1 cellular context compared by ENCODE assay signal in the genomic region with DNA sequence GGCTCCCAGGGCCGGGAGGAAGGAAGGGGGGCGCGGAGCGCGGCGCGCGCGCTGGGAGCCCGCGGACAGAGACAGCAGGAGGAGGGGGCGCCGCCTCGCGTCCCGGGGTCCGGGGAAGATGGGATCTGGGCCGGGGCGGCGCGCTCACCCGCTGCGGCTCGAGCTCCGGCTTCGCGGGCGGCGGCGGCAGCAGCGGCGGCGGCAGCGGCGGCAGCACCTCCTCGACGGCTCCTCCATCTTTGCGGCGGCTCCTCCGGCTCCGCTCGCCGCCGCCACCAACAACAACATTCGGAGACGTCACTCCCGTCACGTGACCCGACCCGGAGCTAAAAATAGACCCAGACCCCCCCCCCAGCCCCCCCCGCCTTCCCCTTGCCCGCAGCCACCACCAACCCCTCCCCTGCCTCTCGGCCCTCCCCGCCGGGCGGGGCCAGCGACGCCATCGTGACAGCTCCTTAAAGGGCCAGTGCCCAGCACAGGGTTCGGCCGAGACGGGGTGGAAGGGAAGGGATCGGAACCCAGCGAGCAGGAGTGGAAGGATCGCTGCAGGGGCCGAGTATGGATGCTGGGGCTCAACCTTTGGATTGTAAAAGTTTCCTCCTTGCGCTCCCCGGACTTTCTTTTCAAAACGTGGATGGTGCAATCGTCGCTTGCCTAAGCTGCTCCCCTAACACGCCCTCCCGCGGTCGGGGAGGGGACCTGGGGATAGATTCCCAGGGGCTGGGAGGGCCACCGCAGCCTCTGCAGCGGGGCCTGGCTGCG.
A peak's percentile ranks its signal among the peaks of the same experiment; 100 is the strongest.
TF ChIP-seq lines count a peak whose summit lies in the region.

Gene HDAC5 (minus strand): TSS at position 286 of the 762 bp plus-strand sequence. CDS start 6,126 bp downstream, outside the sequence.

TF ChIP-seq in HepG2, 621 proteins besides CTCF, POLR2A, EP300 and RAD21 (continued from another document and continues in another):
- no peak for TF ChIP-seq LRRFIP1 (CRISPR knock-in tag; conservative IDR thresholded peaks at IDR 0.05)
- TF ChIP-seq ZFP1 (CRISPR knock-in tag; IDR thresholded peaks at IDR 0.05), result 0 out of 2 replicates have a peak, but pooled peaks have one; percentile 54
- TF ChIP-seq NFAT5 (CRISPR knock-in tag; IDR thresholded peaks at IDR 0.05), result no peak
- TF ChIP-seq TGIF2 (CRISPR knock-in tag; IDR thresholded peaks at IDR 0.05), result no peak
- no peak for TF ChIP-seq ATF6 (CRISPR knock-in tag; conservative IDR thresholded peaks at IDR 0.05)
- TF ChIP-seq THAP8 (CRISPR knock-in tag; IDR thresholded peaks at IDR 0.05; ENCODE audit: borderline replicate concordance), result no peak
- peak; percentile 30; the same call in 1 of the 2 replicates for TF ChIP-seq ESRRA (CRISPR knock-in tag; IDR thresholded peaks at IDR 0.05; ENCODE audit: low read depth)
- TF ChIP-seq KIAA2018 (CRISPR knock-in tag; IDR thresholded peaks at IDR 0.05; ENCODE audit: borderline replicate concordance), result no peak
- TF ChIP-seq, protein P1, sequence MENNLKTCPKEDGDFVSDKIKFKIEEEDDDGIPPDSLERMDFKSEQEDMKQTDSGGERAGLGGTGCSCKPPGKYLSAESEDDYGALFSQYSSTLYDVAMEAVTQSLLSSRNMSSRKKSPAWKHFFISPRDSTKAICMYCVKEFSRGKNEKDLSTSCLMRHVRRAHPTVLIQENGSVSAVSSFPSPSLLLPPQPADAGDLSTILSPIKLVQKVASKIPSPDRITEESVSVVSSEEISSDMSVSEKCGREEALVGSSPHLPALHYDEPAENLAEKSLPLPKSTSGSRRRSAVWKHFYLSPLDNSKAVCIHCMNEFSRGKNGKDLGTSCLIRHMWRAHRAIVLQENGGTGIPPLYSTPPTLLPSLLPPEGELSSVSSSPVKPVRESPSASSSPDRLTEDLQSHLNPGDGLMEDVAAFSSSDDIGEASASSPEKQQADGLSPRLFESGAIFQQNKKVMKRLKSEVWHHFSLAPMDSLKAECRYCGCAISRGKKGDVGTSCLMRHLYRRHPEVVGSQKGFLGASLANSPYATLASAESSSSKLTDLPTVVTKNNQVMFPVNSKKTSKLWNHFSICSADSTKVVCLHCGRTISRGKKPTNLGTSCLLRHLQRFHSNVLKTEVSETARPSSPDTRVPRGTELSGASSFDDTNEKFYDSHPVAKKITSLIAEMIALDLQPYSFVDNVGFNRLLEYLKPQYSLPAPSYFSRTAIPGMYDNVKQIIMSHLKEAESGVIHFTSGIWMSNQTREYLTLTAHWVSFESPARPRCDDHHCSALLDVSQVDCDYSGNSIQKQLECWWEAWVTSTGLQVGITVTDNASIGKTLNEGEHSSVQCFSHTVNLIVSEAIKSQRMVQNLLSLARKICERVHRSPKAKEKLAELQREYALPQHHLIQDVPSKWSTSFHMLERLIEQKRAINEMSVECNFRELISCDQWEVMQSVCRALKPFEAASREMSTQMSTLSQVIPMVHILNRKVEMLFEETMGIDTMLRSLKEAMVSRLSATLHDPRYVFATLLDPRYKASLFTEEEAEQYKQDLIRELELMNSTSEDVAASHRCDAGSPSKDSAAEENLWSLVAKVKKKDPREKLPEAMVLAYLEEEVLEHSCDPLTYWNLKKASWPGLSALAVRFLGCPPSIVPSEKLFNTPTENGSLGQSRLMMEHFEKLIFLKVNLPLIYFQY (CRISPR knock-in tag; IDR thresholded peaks at IDR 0.05; ENCODE audit: borderline replicate concordance), result peak; percentile 36; the same call in 1 of the 2 replicates
- peak; percentile 72 for TF ChIP-seq KMT2B (CRISPR knock-in tag; IDR thresholded peaks at IDR 0.05)
- TF ChIP-seq HHEX (CRISPR knock-in tag; IDR thresholded peaks at IDR 0.05), result no peak
- no peak for TF ChIP-seq MIER2 (CRISPR knock-in tag; IDR thresholded peaks at IDR 0.05)
- TF ChIP-seq, protein P2, sequence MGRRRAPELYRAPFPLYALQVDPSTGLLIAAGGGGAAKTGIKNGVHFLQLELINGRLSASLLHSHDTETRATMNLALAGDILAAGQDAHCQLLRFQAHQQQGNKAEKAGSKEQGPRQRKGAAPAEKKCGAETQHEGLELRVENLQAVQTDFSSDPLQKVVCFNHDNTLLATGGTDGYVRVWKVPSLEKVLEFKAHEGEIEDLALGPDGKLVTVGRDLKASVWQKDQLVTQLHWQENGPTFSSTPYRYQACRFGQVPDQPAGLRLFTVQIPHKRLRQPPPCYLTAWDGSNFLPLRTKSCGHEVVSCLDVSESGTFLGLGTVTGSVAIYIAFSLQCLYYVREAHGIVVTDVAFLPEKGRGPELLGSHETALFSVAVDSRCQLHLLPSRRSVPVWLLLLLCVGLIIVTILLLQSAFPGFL (CRISPR knock-in tag; IDR thresholded peaks at IDR 0.05), result no peak
- TF ChIP-seq ZNF33B (CRISPR knock-in tag; IDR thresholded peaks at IDR 0.05), result peak; percentile 46; the same call in 1 of the 2 replicates
- no peak for TF ChIP-seq JUND (CRISPR knock-in tag; IDR thresholded peaks at IDR 0.05)
- TF ChIP-seq KLF12 (CRISPR knock-in tag; IDR thresholded peaks at IDR 0.05; ENCODE audit: borderline replicate concordance), result no peak; the same call in 1 of the 2 replicates
- TF ChIP-seq ZNF34 (CRISPR knock-in tag; IDR thresholded peaks at IDR 0.05; ENCODE audit: borderline replicate concordance), result no peak
- no peak for TF ChIP-seq ZNF841 (CRISPR knock-in tag; IDR thresholded peaks at IDR 0.05; ENCODE audit: borderline replicate concordance)
- peak; percentile 91 for TF ChIP-seq IKZF5 (CRISPR knock-in tag; IDR thresholded peaks at IDR 0.05)
- peak; percentile 86 for TF ChIP-seq BHLHE40 (IDR thresholded peaks at IDR 0.05; ENCODE audit: low read length)
